Comparison of ENCODE assay signal across 31 cellular contexts in the genomic region with DNA sequence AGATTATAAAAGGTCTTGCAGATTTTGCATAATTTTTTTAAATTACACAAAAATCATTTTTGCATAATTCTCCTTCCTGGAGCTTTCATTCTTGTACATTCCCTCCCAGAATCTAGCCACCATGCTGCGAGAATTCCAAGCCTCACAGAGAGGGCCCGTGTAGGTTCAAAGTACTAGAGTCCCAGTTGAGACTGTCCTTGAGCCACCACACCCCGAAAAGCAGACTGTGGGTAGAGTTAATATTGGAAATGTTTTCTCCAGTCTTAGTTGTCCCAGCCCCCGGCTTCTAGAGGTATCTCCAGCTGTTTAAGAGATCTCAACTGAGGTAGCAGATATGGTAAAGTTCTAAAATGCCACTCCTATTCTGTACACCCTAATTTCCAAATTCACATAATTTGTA.
"Had no signal": no experiment of that assay in that cellular context is flagged by ENCODE, and none has a peak within 500 bp of the region (broad histone marks: within the 10 kb centered on the region; RNA-seq: fewer than 3 reads in every experiment).

No MANE protein-coding gene starts in this region.

- ATAC-seq: activated CD8-positive, alpha-beta T cell treated with anti-CD3 and anti-CD28 coated beads for 36 hours; activated naive CD8-positive, alpha-beta T cell treated with anti-CD3 and anti-CD28 coated beads, Interleukin-2, amount 50 U/mL, for 24 hours; activated T-cell treated with anti-CD3 and anti-CD28 coated beads, Interleukin-2, amount 50 U/mL, for 4 hours; activated T-cell treated with anti-CD3 and anti-CD28 coated beads, Interleukin-2, amount 50 U/mL, for 72 hours; activated T-helper 17 cell treated with anti-CD3 and anti-CD28 coated beads, Interleukin-2, amount 50 U/mL, for 72 hours had no signal

- H3K9me3 ChIP-seq: ascending aorta had no signal

- H3K4me3 ChIP-seq: ascending aorta, cardiac muscle cell had no signal

- DNase-seq: activated B cell treated with CpG ODN at 0.5 μM for 24 hours; activated CD4-positive, alpha-beta memory T cell treated with anti-CD3 and anti-CD28 coated beads for 36 hours; activated CD4-positive, alpha-beta T cell treated with anti-CD3 and anti-CD28 coated beads for 4 hours; activated CD4-positive, alpha-beta T cell treated with anti-CD3 and anti-CD28 coated beads, Interleukin-2, amount 10 ng/mL, durations not matched to agents 24 days and 14 days; activated CD4-positive, alpha-beta T cell treated with anti-CD3 and anti-CD28 coated beads, Interleukin-2, amount 50 U/mL, for 1 hour; activated CD4-positive, alpha-beta T cell treated with anti-CD3 and anti-CD28 coated beads, Interleukin-2, amount 50 U/mL, for 4 hours; activated CD4-positive, CD25-positive, alpha-beta regulatory T cell treated with anti-CD3 and anti-CD28 coated beads, Interleukin-2, amount 50 U/mL, for 72 hours; activated CD8-positive, alpha-beta memory T cell treated with anti-CD3 and anti-CD28 coated beads, Interleukin-2, amount 50 U/mL, for 4 hours; activated CD8-positive, alpha-beta T cell treated with anti-CD3 and anti-CD28 coated beads for 36 hours; activated gamma-delta T cell; activated naive CD4-positive, alpha-beta T cell treated with anti-CD3 and anti-CD28 coated beads, Interleukin-2, amount 10 ng/mL, durations not matched to agents 7 days and 5 days; activated naive CD4-positive, alpha-beta T cell treated with Interleukin-2 at 50 U/mL for 16 hours; activated naive CD8-positive, alpha-beta T cell treated with anti-CD3 and anti-CD28 coated beads, Interleukin-2, amount 10 ng/mL, durations not matched to agents 7 days and 5 days; activated naive CD8-positive, alpha-beta T cell treated with anti-CD3 and anti-CD28 coated beads, Interleukin-2, amount 50 U/mL, for 24 hours; activated T-cell treated with anti-CD3 and anti-CD28 coated beads for 4 hours; activated T-cell treated with anti-CD3 and anti-CD28 coated beads, Interleukin-2, amount 50 U/mL, for 1 hour; activated T-cell treated with anti-CD3 and anti-CD28 coated beads, Interleukin-2, amount 50 U/mL, for 4 hours; activated T-cell treated with anti-CD3 and anti-CD28 coated beads, Interleukin-2, amount 50 U/mL, for 72 hours; amygdala; anterior cingulate cortex; caudate nucleus; cerebellar nuclear complex; T-helper 1 cell; T-helper 2 cell; T-helper 9 cell had no signal

- FAIRE-seq: bronchial epithelial cell, TTC549 had no signal

- H3K36me3 ChIP-seq: ascending aorta, cardiac muscle cell had no signal

- H3K4me1 ChIP-seq: ascending aorta had no signal

- H3K27ac ChIP-seq: ascending aorta, cardiac muscle cell, VCaP had no signal

- H3K27me3 ChIP-seq: ascending aorta, cardiac muscle cell had no signal
